1 cellular context compared by ENCODE assay signal in genomic region chr1:59926381-59927243, GRCh38.
A peak's percentile ranks its signal among the peaks of the same experiment; 100 is the strongest.
TF ChIP-seq lines count a peak whose summit lies in the region.

A gene with protein sequence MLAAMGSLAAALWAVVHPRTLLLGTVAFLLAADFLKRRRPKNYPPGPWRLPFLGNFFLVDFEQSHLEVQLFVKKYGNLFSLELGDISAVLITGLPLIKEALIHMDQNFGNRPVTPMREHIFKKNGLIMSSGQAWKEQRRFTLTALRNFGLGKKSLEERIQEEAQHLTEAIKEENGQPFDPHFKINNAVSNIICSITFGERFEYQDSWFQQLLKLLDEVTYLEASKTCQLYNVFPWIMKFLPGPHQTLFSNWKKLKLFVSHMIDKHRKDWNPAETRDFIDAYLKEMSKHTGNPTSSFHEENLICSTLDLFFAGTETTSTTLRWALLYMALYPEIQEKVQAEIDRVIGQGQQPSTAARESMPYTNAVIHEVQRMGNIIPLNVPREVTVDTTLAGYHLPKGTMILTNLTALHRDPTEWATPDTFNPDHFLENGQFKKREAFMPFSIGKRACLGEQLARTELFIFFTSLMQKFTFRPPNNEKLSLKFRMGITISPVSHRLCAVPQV (minus strand): TSS chr1:59926773. CDS start chr1:59926746, 27 bp downstream.

TF ChIP-seq in HepG2, 621 proteins besides CTCF, POLR2A, EP300 and RAD21 (continued from another document and continues in another):
- 0 out of 2 replicates have a peak, but pooled peaks have one; percentile 40 for TF ChIP-seq ARID5B (CRISPR knock-in tag; IDR thresholded peaks at IDR 0.05)
- TF ChIP-seq ZSCAN21 (CRISPR knock-in tag; IDR thresholded peaks at IDR 0.05; ENCODE audit: borderline replicate concordance) = no peak
- 0 out of 2 replicates have a peak, but pooled peaks have one; percentile 8 for TF ChIP-seq SOX5 (CRISPR knock-in tag; IDR thresholded peaks at IDR 0.05; ENCODE audit: borderline replicate concordance)
- TF ChIP-seq, protein P1, sequence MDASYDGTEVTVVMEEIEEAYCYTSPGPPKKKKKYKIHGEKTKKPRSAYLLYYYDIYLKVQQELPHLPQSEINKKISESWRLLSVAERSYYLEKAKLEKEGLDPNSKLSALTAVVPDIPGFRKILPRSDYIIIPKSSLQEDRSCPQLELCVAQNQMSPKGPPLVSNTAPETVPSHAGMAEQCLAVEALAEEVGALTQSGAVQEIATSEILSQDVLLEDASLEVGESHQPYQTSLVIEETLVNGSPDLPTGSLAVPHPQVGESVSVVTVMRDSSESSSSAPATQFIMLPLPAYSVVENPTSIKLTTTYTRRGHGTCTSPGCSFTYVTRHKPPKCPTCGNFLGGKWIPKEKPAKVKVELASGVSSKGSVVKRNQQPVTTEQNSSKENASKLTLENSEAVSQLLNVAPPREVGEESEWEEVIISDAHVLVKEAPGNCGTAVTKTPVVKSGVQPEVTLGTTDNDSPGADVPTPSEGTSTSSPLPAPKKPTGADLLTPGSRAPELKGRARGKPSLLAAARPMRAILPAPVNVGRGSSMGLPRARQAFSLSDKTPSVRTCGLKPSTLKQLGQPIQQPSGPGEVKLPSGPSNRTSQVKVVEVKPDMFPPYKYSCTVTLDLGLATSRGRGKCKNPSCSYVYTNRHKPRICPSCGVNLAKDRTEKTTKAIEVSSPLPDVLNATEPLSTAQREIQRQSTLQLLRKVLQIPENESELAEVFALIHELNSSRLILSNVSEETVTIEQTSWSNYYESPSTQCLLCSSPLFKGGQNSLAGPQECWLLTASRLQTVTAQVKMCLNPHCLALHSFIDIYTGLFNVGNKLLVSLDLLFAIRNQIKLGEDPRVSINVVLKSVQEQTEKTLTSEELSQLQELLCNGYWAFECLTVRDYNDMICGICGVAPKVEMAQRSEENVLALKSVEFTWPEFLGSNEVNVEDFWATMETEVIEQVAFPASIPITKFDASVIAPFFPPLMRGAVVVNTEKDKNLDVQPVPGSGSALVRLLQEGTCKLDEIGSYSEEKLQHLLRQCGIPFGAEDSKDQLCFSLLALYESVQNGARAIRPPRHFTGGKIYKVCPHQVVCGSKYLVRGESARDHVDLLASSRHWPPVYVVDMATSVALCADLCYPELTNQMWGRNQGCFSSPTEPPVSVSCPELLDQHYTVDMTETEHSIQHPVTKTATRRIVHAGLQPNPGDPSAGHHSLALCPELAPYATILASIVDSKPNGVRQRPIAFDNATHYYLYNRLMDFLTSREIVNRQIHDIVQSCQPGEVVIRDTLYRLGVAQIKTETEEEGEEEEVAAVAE (CRISPR knock-in tag; IDR thresholded peaks at IDR 0.05; ENCODE audit: borderline replicate concordance) = no peak
- peak; percentile 47; the same call in 1 of the 2 replicates for TF ChIP-seq SIN3A (IDR thresholded peaks at IDR 0.05; ENCODE audit: borderline replicate concordance, low read depth, low read length)
- TF ChIP-seq ZNF879 (CRISPR knock-in tag; IDR thresholded peaks at IDR 0.05) = no peak
- peak; percentile 83 for TF ChIP-seq SP5 (CRISPR knock-in tag; IDR thresholded peaks at IDR 0.05; ENCODE audit: borderline replicate concordance, low read depth)
- TF ChIP-seq, protein P2, sequence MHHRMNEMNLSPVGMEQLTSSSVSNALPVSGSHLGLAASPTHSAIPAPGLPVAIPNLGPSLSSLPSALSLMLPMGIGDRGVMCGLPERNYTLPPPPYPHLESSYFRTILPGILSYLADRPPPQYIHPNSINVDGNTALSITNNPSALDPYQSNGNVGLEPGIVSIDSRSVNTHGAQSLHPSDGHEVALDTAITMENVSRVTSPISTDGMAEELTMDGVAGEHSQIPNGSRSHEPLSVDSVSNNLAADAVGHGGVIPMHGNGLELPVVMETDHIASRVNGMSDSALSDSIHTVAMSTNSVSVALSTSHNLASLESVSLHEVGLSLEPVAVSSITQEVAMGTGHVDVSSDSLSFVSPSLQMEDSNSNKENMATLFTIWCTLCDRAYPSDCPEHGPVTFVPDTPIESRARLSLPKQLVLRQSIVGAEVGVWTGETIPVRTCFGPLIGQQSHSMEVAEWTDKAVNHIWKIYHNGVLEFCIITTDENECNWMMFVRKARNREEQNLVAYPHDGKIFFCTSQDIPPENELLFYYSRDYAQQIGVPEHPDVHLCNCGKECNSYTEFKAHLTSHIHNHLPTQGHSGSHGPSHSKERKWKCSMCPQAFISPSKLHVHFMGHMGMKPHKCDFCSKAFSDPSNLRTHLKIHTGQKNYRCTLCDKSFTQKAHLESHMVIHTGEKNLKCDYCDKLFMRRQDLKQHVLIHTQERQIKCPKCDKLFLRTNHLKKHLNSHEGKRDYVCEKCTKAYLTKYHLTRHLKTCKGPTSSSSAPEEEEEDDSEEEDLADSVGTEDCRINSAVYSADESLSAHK (CRISPR knock-in tag; IDR thresholded peaks at IDR 0.05; ENCODE audit: borderline replicate concordance) = no peak
- TF ChIP-seq, protein P3, sequence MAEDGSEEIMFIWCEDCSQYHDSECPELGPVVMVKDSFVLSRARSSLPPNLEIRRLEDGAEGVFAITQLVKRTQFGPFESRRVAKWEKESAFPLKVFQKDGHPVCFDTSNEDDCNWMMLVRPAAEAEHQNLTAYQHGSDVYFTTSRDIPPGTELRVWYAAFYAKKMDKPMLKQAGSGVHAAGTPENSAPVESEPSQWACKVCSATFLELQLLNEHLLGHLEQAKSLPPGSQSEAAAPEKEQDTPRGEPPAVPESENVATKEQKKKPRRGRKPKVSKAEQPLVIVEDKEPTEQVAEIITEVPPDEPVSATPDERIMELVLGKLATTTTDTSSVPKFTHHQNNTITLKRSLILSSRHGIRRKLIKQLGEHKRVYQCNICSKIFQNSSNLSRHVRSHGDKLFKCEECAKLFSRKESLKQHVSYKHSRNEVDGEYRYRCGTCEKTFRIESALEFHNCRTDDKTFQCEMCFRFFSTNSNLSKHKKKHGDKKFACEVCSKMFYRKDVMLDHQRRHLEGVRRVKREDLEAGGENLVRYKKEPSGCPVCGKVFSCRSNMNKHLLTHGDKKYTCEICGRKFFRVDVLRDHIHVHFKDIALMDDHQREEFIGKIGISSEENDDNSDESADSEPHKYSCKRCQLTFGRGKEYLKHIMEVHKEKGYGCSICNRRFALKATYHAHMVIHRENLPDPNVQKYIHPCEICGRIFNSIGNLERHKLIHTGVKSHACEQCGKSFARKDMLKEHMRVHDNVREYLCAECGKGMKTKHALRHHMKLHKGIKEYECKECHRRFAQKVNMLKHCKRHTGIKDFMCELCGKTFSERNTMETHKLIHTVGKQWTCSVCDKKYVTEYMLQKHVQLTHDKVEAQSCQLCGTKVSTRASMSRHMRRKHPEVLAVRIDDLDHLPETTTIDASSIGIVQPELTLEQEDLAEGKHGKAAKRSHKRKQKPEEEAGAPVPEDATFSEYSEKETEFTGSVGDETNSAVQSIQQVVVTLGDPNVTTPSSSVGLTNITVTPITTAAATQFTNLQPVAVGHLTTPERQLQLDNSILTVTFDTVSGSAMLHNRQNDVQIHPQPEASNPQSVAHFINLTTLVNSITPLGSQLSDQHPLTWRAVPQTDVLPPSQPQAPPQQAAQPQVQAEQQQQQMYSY (CRISPR knock-in tag; IDR thresholded peaks at IDR 0.05) = no peak
- TF ChIP-seq ZSCAN29 (CRISPR knock-in tag; conservative IDR thresholded peaks at IDR 0.05) = no peak
- TF ChIP-seq, protein P4, sequence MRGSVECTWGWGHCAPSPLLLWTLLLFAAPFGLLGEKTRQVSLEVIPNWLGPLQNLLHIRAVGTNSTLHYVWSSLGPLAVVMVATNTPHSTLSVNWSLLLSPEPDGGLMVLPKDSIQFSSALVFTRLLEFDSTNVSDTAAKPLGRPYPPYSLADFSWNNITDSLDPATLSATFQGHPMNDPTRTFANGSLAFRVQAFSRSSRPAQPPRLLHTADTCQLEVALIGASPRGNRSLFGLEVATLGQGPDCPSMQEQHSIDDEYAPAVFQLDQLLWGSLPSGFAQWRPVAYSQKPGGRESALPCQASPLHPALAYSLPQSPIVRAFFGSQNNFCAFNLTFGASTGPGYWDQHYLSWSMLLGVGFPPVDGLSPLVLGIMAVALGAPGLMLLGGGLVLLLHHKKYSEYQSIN (CRISPR knock-in tag; IDR thresholded peaks at IDR 0.05; ENCODE audit: borderline replicate concordance) = no peak
- no peak for TF ChIP-seq ZNF556 (CRISPR knock-in tag; IDR thresholded peaks at IDR 0.05; ENCODE audit: borderline replicate concordance)
- TF ChIP-seq ZNF878 (CRISPR knock-in tag; IDR thresholded peaks at IDR 0.05) = no peak; the same call in 1 of the 2 replicates
- no peak for TF ChIP-seq ZNF251 (CRISPR knock-in tag; IDR thresholded peaks at IDR 0.05)
- TF ChIP-seq ZNF609 (CRISPR knock-in tag; IDR thresholded peaks at IDR 0.05; ENCODE audit: borderline replicate concordance) = no peak
- peak; percentile 84 for TF ChIP-seq ZNF501 (CRISPR knock-in tag; IDR thresholded peaks at IDR 0.05)
- TF ChIP-seq CCAR2 (optimal IDR thresholded peaks at IDR 0.05; ENCODE audit: low read depth, low read length) = no peak
- TF ChIP-seq CBFB (CRISPR knock-in tag; IDR thresholded peaks at IDR 0.05) = no peak
- TF ChIP-seq HOXD1 (CRISPR knock-in tag; IDR thresholded peaks at IDR 0.05) = no peak
- TF ChIP-seq, protein P5, sequence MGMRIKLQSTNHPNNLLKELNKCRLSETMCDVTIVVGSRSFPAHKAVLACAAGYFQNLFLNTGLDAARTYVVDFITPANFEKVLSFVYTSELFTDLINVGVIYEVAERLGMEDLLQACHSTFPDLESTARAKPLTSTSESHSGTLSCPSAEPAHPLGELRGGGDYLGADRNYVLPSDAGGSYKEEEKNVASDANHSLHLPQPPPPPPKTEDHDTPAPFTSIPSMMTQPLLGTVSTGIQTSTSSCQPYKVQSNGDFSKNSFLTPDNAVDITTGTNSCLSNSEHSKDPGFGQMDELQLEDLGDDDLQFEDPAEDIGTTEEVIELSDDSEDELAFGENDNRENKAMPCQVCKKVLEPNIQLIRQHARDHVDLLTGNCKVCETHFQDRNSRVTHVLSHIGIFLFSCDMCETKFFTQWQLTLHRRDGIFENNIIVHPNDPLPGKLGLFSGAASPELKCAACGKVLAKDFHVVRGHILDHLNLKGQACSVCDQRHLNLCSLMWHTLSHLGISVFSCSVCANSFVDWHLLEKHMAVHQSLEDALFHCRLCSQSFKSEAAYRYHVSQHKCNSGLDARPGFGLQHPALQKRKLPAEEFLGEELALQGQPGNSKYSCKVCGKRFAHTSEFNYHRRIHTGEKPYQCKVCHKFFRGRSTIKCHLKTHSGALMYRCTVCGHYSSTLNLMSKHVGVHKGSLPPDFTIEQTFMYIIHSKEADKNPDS (CRISPR knock-in tag; IDR thresholded peaks at IDR 0.05) = no peak
- peak; percentile 71; the same call in 1 of the 2 replicates for TF ChIP-seq ZBTB20 (CRISPR knock-in tag; IDR thresholded peaks at IDR 0.05; ENCODE audit: borderline replicate concordance, low read depth)
- no peak for TF ChIP-seq HNRNPL (IDR thresholded peaks at IDR 0.05; ENCODE audit: low read depth, low read length)
